Comparison of ENCODE assay signal across 40 cellular contexts in the genomic region with DNA sequence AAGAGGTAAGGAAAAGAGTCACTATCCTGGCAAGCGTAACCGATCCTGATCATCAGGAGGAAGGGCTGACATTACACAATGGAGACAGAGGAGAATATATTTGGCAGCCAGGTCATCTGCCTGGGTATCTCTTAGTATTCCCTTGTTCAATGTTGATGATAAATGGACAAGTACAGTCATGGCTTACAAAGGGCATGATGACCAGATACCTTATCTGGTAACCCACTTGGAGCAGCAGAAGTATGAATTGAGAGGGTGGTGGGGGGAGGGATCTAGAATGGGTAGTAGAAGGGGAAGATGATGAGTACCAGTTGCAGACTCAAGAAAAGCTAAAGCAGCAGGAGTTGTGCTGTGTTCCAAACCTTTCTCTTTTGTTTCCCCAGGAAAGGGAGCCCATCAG.
"Had no signal": no experiment of that assay in that cellular context is flagged by ENCODE, and none has a peak within 500 bp of the region (broad histone marks: within the 10 kb centered on the region; RNA-seq: fewer than 3 reads in every experiment).

No MANE protein-coding gene starts in this region.

- H3K4me3 Mint-ChIP-seq: activated CD4-positive, alpha-beta memory T cell treated with anti-CD3 and anti-CD28 coated beads, Interleukin-2, amount 10 ng/mL, durations not matched to agents 7 days and 5 days; activated CD4-positive, alpha-beta T cell treated with anti-CD3 and anti-CD28 coated beads for 36 hours; activated CD4-positive, alpha-beta T cell treated with anti-CD3 and anti-CD28 coated beads, Interleukin-2, amount 10 ng/mL, durations not matched to agents 7 days and 5 days; activated CD8-positive, alpha-beta memory T cell treated with anti-CD3 and anti-CD28 coated beads, Interleukin-2, amount 10 ng/mL, durations not matched to agents 7 days and 5 days; activated CD8-positive, alpha-beta T cell treated with anti-CD3 and anti-CD28 coated beads, Interleukin-2, amount 10 ng/mL, durations not matched to agents 7 days and 5 days; activated naive CD4-positive, alpha-beta T cell treated with anti-CD3 and anti-CD28 coated beads, Interleukin-2, amount 10 ng/mL, durations not matched to agents 7 days and 5 days; activated naive CD4-positive, alpha-beta T cell treated with anti-CD3 and anti-CD28 coated beads, Interleukin-2, amount 50 U/mL, for 24 hours; activated naive CD8-positive, alpha-beta T cell; activated naive CD8-positive, alpha-beta T cell treated with anti-CD3 and anti-CD28 coated beads, Interleukin-2, amount 10 ng/mL, durations not matched to agents 7 days and 5 days; activated naive CD8-positive, alpha-beta T cell treated with anti-CD3 and anti-CD28 coated beads, Interleukin-2, amount 50 U/mL, for 24 hours; activated T-cell treated with anti-CD3 and anti-CD28 coated beads, Interleukin-2, amount 50 U/mL, for 24 hours; brain; central memory CD8-positive, alpha-beta T cell; T-helper 1 cell treated with Interleukin-12 subunit alpha and Interleukin-12 subunit beta and Interleukin-4 antibody, amounts not matched to agents 30 μg/mL and 1 μg/mL, for 36 hours; T-helper 2 cell treated with Interferon-gamma antibody and Interleukin-4, amounts not matched to agents 5 μg/mL and 100 μg/mL, for 36 hours; WTC11 had no signal

- ATAC-seq: activated CD4-positive, alpha-beta T cell treated with anti-CD3 and anti-CD28 coated beads for 36 hours; activated CD4-positive, CD25-positive, alpha-beta regulatory T cell treated with anti-CD3 and anti-CD28 coated beads, Interleukin-2, amount 50 U/mL, for 24 hours; activated CD8-positive, alpha-beta memory T cell treated with anti-CD3 and anti-CD28 coated beads, Interleukin-2, amount 10 ng/mL, durations not matched to agents 7 days and 5 days; activated CD8-positive, alpha-beta T cell treated with anti-CD3 and anti-CD28 coated beads, Interleukin-2, amount 10 ng/mL, durations not matched to agents 7 days and 5 days; activated naive CD8-positive, alpha-beta T cell treated with anti-CD3 and anti-CD28 coated beads, Interleukin-2, amount 50 U/mL, for 24 hours; WTC11 had no signal

- DNase-seq: activated CD4-positive, alpha-beta memory T cell treated with anti-CD3 and anti-CD28 coated beads, Interleukin-2, amount 10 ng/mL, durations not matched to agents 7 days and 5 days; activated CD4-positive, alpha-beta T cell treated with anti-CD3 and anti-CD28 coated beads for 1 hour; activated CD4-positive, alpha-beta T cell treated with anti-CD3 and anti-CD28 coated beads for 36 hours; activated CD4-positive, alpha-beta T cell treated with anti-CD3 and anti-CD28 coated beads for 48 hours; activated CD4-positive, alpha-beta T cell treated with anti-CD3 and anti-CD28 coated beads, Interleukin-2, amount 10 ng/mL, durations not matched to agents 7 days and 5 days; activated CD4-positive, alpha-beta T cell treated with anti-CD3 and anti-CD28 coated beads, Interleukin-2, amount 50 U/mL, for 48 hours; activated CD4-positive, CD25-positive, alpha-beta regulatory T cell; activated CD8-positive, alpha-beta memory T cell treated with anti-CD3 and anti-CD28 coated beads for 24 hours; activated CD8-positive, alpha-beta memory T cell treated with anti-CD3 and anti-CD28 coated beads, Interleukin-2, amount 10 ng/mL, durations not matched to agents 7 days and 5 days; activated CD8-positive, alpha-beta memory T cell treated with anti-CD3 and anti-CD28 coated beads, Interleukin-2, amount 50 U/mL, for 48 hours; activated CD8-positive, alpha-beta T cell treated with anti-CD3 and anti-CD28 coated beads, Interleukin-2, amount 10 ng/mL, durations not matched to agents 7 days and 5 days; activated effector memory CD4-positive, alpha-beta T cell treated with Interleukin-2 at 50 U/mL for 16 hours; activated gamma-delta T cell; activated naive CD4-positive, alpha-beta T cell treated with anti-CD3 and anti-CD28 coated beads, Interleukin-2, amount 10 ng/mL, durations not matched to agents 7 days and 5 days; activated naive CD4-positive, alpha-beta T cell treated with Interleukin-2 at 50 U/mL for 16 hours; activated naive CD8-positive, alpha-beta T cell treated with anti-CD3 and anti-CD28 coated beads, Interleukin-2, amount 10 ng/mL, durations not matched to agents 7 days and 5 days; activated naive CD8-positive, alpha-beta T cell treated with anti-CD3 and anti-CD28 coated beads, Interleukin-2, amount 50 U/mL, for 24 hours; activated T-cell treated with anti-CD3 and anti-CD28 coated beads, Interleukin-2, amount 50 U/mL, for 24 hours; activated T-cell treated with anti-CD3 and anti-CD28 coated beads, Interleukin-2, amount 50 U/mL, for 48 hours; amygdala; anterior cingulate cortex; caudate nucleus; SW 1271; T-helper 1 cell; T-helper 2 cell; T-helper 9 cell; WERI-Rb-1 had no signal

- H3K4me1 Mint-ChIP-seq: activated CD4-positive, alpha-beta memory T cell treated with anti-CD3 and anti-CD28 coated beads, Interleukin-2, amount 10 ng/mL, durations not matched to agents 7 days and 5 days; activated CD4-positive, alpha-beta T cell treated with anti-CD3 and anti-CD28 coated beads, Interleukin-2, amount 10 ng/mL, durations not matched to agents 7 days and 5 days; activated naive CD4-positive, alpha-beta T cell treated with anti-CD3 and anti-CD28 coated beads, Interleukin-2, amount 50 U/mL, for 24 hours; activated naive CD8-positive, alpha-beta T cell treated with anti-CD3 and anti-CD28 coated beads, Interleukin-2, amount 10 ng/mL, durations not matched to agents 7 days and 5 days; brain; central memory CD8-positive, alpha-beta T cell had no signal

- H3K9me3 ChIP-seq: ascending aorta had no signal

- H3K4me3 ChIP-seq: ascending aorta, cardiac muscle cell had no signal

- H3K4me1 ChIP-seq: ascending aorta had no signal

- H3K27ac ChIP-seq: ascending aorta, cardiac muscle cell, WERI-Rb-1 had no signal

- H3K36me3 Mint-ChIP-seq: activated CD8-positive, alpha-beta memory T cell treated with anti-CD3 and anti-CD28 coated beads, Interleukin-2, amount 10 ng/mL, durations not matched to agents 7 days and 5 days; activated naive CD4-positive, alpha-beta T cell treated with anti-CD3 and anti-CD28 coated beads, Interleukin-2, amount 10 ng/mL, durations not matched to agents 7 days and 5 days; activated naive CD8-positive, alpha-beta T cell; brain; WTC11 had no signal

- H3K27me3 ChIP-seq: ascending aorta, cardiac muscle cell had no signal

- H3K27me3 Mint-ChIP-seq: activated CD4-positive, alpha-beta memory T cell treated with anti-CD3 and anti-CD28 coated beads, Interleukin-2, amount 10 ng/mL, durations not matched to agents 7 days and 5 days; activated CD4-positive, alpha-beta T cell treated with anti-CD3 and anti-CD28 coated beads, Interleukin-2, amount 10 ng/mL, durations not matched to agents 7 days and 5 days; activated naive CD4-positive, alpha-beta T cell treated with anti-CD3 and anti-CD28 coated beads, Interleukin-2, amount 10 ng/mL, durations not matched to agents 7 days and 5 days; activated naive CD4-positive, alpha-beta T cell treated with anti-CD3 and anti-CD28 coated beads, Interleukin-2, amount 50 U/mL, for 24 hours; brain had no signal

- H3K9me3 Mint-ChIP-seq: activated CD4-positive, alpha-beta memory T cell treated with anti-CD3 and anti-CD28 coated beads, Interleukin-2, amount 10 ng/mL, durations not matched to agents 7 days and 5 days; activated CD4-positive, alpha-beta T cell treated with anti-CD3 and anti-CD28 coated beads, Interleukin-2, amount 10 ng/mL, durations not matched to agents 7 days and 5 days; activated naive CD4-positive, alpha-beta T cell treated with anti-CD3 and anti-CD28 coated beads, Interleukin-2, amount 10 ng/mL, durations not matched to agents 7 days and 5 days; activated naive CD4-positive, alpha-beta T cell treated with anti-CD3 and anti-CD28 coated beads, Interleukin-2, amount 50 U/mL, for 24 hours; activated naive CD8-positive, alpha-beta T cell treated with anti-CD3 and anti-CD28 coated beads, Interleukin-2, amount 10 ng/mL, durations not matched to agents 7 days and 5 days; activated naive CD8-positive, alpha-beta T cell treated with anti-CD3 and anti-CD28 coated beads, Interleukin-2, amount 50 U/mL, for 24 hours; activated T-cell treated with anti-CD3 and anti-CD28 coated beads, Interleukin-2, amount 50 U/mL, for 24 hours; activated T-helper 2 cell treated with anti-CD3 and anti-CD28 coated beads, Interferon-gamma antibody, Interleukin-2, Interleukin-4, amounts not matched to agents 10 μg/mL and 5 μg/mL and 100 μg/mL, durations not matched to agents 14 hours and 24 hours and 36 hours; central memory CD8-positive, alpha-beta T cell; T-helper 1 cell treated with Interleukin-12 subunit alpha and Interleukin-12 subunit beta and Interleukin-4 antibody, amounts not matched to agents 30 μg/mL and 1 μg/mL, for 36 hours; T-helper 2 cell treated with Interferon-gamma antibody and Interleukin-4, amounts not matched to agents 5 μg/mL and 100 μg/mL, for 36 hours; WTC11 had no signal

- H3K36me3 ChIP-seq: ascending aorta, cardiac muscle cell, WERI-Rb-1 had no signal

- FAIRE-seq: bronchial epithelial cell, TTC549 had no signal

- H3K27ac Mint-ChIP-seq: activated CD4-positive, alpha-beta memory T cell treated with anti-CD3 and anti-CD28 coated beads, Interleukin-2, amount 10 ng/mL, durations not matched to agents 7 days and 5 days; activated CD4-positive, alpha-beta T cell treated with anti-CD3 and anti-CD28 coated beads for 36 hours; activated CD4-positive, alpha-beta T cell treated with anti-CD3 and anti-CD28 coated beads, Interleukin-2, amount 10 ng/mL, durations not matched to agents 7 days and 5 days; activated CD8-positive, alpha-beta memory T cell treated with anti-CD3 and anti-CD28 coated beads, Interleukin-2, amount 10 ng/mL, durations not matched to agents 7 days and 5 days; activated CD8-positive, alpha-beta T cell treated with anti-CD3 and anti-CD28 coated beads, Interleukin-2, amount 10 ng/mL, durations not matched to agents 7 days and 5 days; activated naive CD4-positive, alpha-beta T cell treated with anti-CD3 and anti-CD28 coated beads, Interleukin-2, amount 10 ng/mL, durations not matched to agents 7 days and 5 days; activated naive CD4-positive, alpha-beta T cell treated with anti-CD3 and anti-CD28 coated beads, Interleukin-2, amount 50 U/mL, for 24 hours; activated naive CD8-positive, alpha-beta T cell; activated naive CD8-positive, alpha-beta T cell treated with anti-CD3 and anti-CD28 coated beads, Interleukin-2, amount 10 ng/mL, durations not matched to agents 7 days and 5 days; activated naive CD8-positive, alpha-beta T cell treated with anti-CD3 and anti-CD28 coated beads, Interleukin-2, amount 50 U/mL, for 24 hours; activated T-cell treated with anti-CD3 and anti-CD28 coated beads, Interleukin-2, amount 50 U/mL, for 24 hours; activated T-helper 2 cell treated with anti-CD3 and anti-CD28 coated beads, Interferon-gamma antibody, Interleukin-2, Interleukin-4, amounts not matched to agents 10 μg/mL and 5 μg/mL and 100 μg/mL, durations not matched to agents 14 hours and 24 hours and 36 hours; brain; T-helper 1 cell treated with Interleukin-12 subunit alpha and Interleukin-12 subunit beta and Interleukin-4 antibody, amounts not matched to agents 30 μg/mL and 1 μg/mL, for 36 hours; T-helper 2 cell treated with Interferon-gamma antibody and Interleukin-4, amounts not matched to agents 5 μg/mL and 100 μg/mL, for 36 hours; WTC11 had no signal
